ENCODE assay signal across 9 cellular contexts in the genomic region with DNA sequence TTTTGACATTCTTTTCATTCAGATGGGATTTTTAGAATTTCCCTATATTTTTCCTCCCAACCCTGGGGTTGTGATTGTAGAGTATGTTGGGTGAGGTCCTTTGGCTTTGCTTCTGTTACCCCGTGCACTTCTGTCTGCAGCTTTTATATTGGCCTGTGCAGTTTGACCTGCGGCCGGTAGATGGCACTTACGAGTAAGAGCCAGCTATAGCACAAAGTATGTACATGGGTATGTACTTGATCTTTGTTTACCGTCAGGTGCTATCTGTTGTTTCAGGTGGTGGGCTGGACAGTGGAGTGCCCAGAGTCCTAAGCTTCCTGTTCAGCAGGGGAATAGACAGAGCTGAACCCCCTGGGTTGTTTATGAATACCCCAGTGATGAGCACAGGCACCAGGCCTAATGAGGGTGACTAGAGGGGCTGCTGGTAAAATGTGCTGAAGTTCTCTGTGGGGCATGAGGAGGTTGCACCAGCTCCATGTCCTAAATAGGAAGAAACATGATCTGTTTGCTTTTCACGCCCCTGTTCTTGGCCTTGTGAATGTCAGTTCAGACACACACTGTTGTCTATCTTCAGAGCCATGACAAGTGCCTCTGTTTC. TPM values are rescaled to one million over a fixed set of nuclear protein-coding genes. Genes with fewer than 3 reads are reported as not detected.
DNase-seq lines count a peak whose midpoint lies in the region; ATAC-seq and TF ChIP-seq lines count a peak whose summit lies in the region.
"Had no signal": no experiment of that assay in that cellular context is flagged by ENCODE, and none has a peak within 500 bp of the region (broad histone marks: within the 10 kb centered on the region; RNA-seq: fewer than 3 reads in every experiment).

No MANE protein-coding gene starts in this region.

- DNase-seq in SKM-1 treated with dmso at 0.1 percent for 144 hours (lab: John Stamatoyannopoulos, UW; ENCODE audit: unreplicated experiment), result peak; percentile 7
- DNase-seq in SKM-1 (lab: John Stamatoyannopoulos, UW; ENCODE audit: unreplicated experiment), result no peak
- peak; percentile 30 for DNase-seq in SK-N-DZ (ENCODE audit: low spot score)
- peak in 1 of 2 donors; percentile 10 for DNase-seq in heart right ventricle
- DNase-seq in upper lobe of left lung, result no peak
- DNase-seq in DMS153 treated with DMSO at 0.1 percent for 48 hours (lab: John Stamatoyannopoulos, UW; ENCODE audit: unreplicated experiment), result no peak

- peak; percentile 49 to 79 (median 66) for TF ChIP-seq CTCF in heart right ventricle (IDR thresholded peaks at IDR 0.05)
- peak in 5 of 6 experiments; percentile 22 to 54 (median 51) for TF ChIP-seq CTCF in upper lobe of left lung (IDR thresholded peaks at IDR 0.05)

- no peaks in the 10 kb centered on the region for H3K27me3 ChIP-seq in heart right ventricle
- no peaks in the 10 kb centered on the region for H3K27me3 ChIP-seq in upper lobe of left lung

- intact Hi-C loops in heart right ventricle (cut with DNase I), result no loop called here

- TF ChIP-seq POLR2A in upper lobe of left lung (IDR thresholded peaks at IDR 0.05), result no peak

- H3K4me3 ChIP-seq in heart right ventricle, result no peak overlapping the region
- no peak overlapping the region for H3K4me3 ChIP-seq in upper lobe of left lung

- H3K4me1 ChIP-seq in heart right ventricle (no peaks in the 10 kb centered on the region), upper lobe of left lung (no peaks in the 10 kb centered on the region)

- H3K27ac ChIP-seq in heart right ventricle (no peak overlapping the region), upper lobe of left lung (no peak overlapping the region)
- H3K27ac ChIP-seq: epithelial cell of prostate had no signal

- H3K9me3 ChIP-seq in heart right ventricle (peaks cover 0 to 24% (median 10%) of the 10 kb centered on the region in 11 donors), upper lobe of left lung (peaks cover 0 to 5% (median 0%) of the 10 kb centered on the region in 4 donors)

- H3K36me3 ChIP-seq in heart right ventricle (no peaks in the 10 kb centered on the region), upper lobe of left lung (no peaks in the 10 kb centered on the region)

- TF ChIP-seq EP300 in upper lobe of left lung (IDR thresholded peaks at IDR 0.05), result no peak

- 40% methylated on average over 6 of the region's 6 CpGs for WGBS in heart right ventricle, 2 donors
- WGBS in upper lobe of left lung, 2 donors, result 53 to 55% methylated on average over 6 of the region's 6 CpGs

- peak; percentile 85 for ATAC-seq in GM21423 (IDR thresholded peaks at IDR 0.05; ENCODE audit: unreplicated experiment)
- ATAC-seq in HG03521 (IDR thresholded peaks at IDR 0.05; ENCODE audit: unreplicated experiment), result peak; percentile 89
- ATAC-seq in heart right ventricle, result peak in 1 of 8 donors; percentile 49
- ATAC-seq in upper lobe of left lung (ENCODE audit: low FRiP score in 2 of 2), result peak; percentile 45 to 53

RNA-seq across cellular contexts. Expression of a gene that starts 58.9 kb away (rescaled TPM):
- polyA plus RNA-seq in SK-N-DZ (2014; cell fraction: cytosol; rRNA removed), result 18.2 and 25.9 TPM in 2 replicates
- 33.7 and 34.4 TPM in 2 replicates for polyA plus RNA-seq in SK-N-DZ (2014; cell fraction: nucleus; rRNA removed)
- 1 to 10 TPM; 4.3 to 7.8 (median 5.7) TPM for total RNA-seq in heart right ventricle
- polyA plus RNA-seq in heart right ventricle, result 10 to 100 TPM in 1 of 2 donors, 1 to 10 TPM in 1; 5.1 to 10.4 TPM
- total RNA-seq in upper lobe of left lung, result 10 to 100 TPM in 4 of 6 donors, 1 to 10 TPM in 2; 6.7 to 43.0 (median 10.9) TPM

Comparison
In these comparisons a context has a peak if more than half of its experiments do, and no peak if none do; other contexts are left out.
1. DNase-seq: peak in SKM-1 treated with dmso at 0.1 percent for 144 hours (single experiment) and SK-N-DZ (single experiment); none in SKM-1 (single experiment), upper lobe of left lung (0 of 2) and DMS153 treated with DMSO at 0.1 percent for 48 hours (single experiment).